Comparison of ENCODE assay signal across 13 cellular contexts in genomic region chr6:473759-474453, GRCh38.
A peak's percentile ranks its signal among the peaks of the same experiment; 100 is the strongest.
DNase-seq lines count a peak whose midpoint lies in the region; ATAC-seq and TF ChIP-seq lines count a peak whose summit lies in the region.
"Had no signal": no experiment of that assay in that cellular context is flagged by ENCODE, and none has a peak within 500 bp of the region (broad histone marks: within the 10 kb centered on the region; RNA-seq: fewer than 3 reads in every experiment).

No MANE protein-coding gene starts in this region.

- no peaks in the 10 kb centered on the region for H3K79me2 ChIP-seq in GM23338 (replicated peaks; ENCODE audit: insufficient read depth)

- TF ChIP-seq CTCF in GM23338 (conservative IDR thresholded peaks at IDR 0.05; ENCODE audit: low read depth in 2 of 2) (no peak), mucosa of descending colon (IDR thresholded peaks at IDR 0.05) (no peak)

- H3K27ac Mint-ChIP-seq in GM23338 = no peak overlapping the region
- no peak overlapping the region for H3K27ac Mint-ChIP-seq in activated T-helper 17 cell treated with anti-CD3 and anti-CD28 coated beads, Interleukin-2, amount 50 U/mL, for 72 hours

- DNase-seq in NCI-H146 (lab: John Stamatoyannopoulos, UW) (peak; percentile 27), NCI-H146 treated with DMSO at 0.1 percent for 48 hours (lab: John Stamatoyannopoulos, UW; ENCODE audit: unreplicated experiment) (no peak), GM23338 (ENCODE audit: low spot score) (no peak), mucosa of descending colon (no peak)
- DNase-seq: gastrocnemius medialis, NCI-H2107 had no signal

- H3K27me3 ChIP-seq in GM23338 (ENCODE audit: insufficient read depth) = no peaks in the 10 kb centered on the region
- H3K27me3 ChIP-seq: gastrocnemius medialis had no signal

- no peaks in the 10 kb centered on the region for H3K9me3 ChIP-seq in mucosa of descending colon
- H3K9me3 ChIP-seq: gastrocnemius medialis, neutrophil, tibial nerve had no signal

- H3K4me1 Mint-ChIP-seq in GM23338 = no peaks in the 10 kb centered on the region
- H3K4me1 Mint-ChIP-seq in activated T-helper 17 cell treated with anti-CD3 and anti-CD28 coated beads, Interleukin-2, amount 50 U/mL, for 72 hours = peaks cover 27% of the 10 kb centered on the region

- intact Hi-C loops in mucosa of descending colon (cut with DNase I, micrococcal nuclease) = no loop called here

- H3K36me3 ChIP-seq in GM23338 (ENCODE audit: insufficient read depth) (no peaks in the 10 kb centered on the region), mucosa of descending colon (ENCODE audit: low read depth) (no peaks in the 10 kb centered on the region)
- H3K36me3 ChIP-seq: gastrocnemius medialis, neutrophil, tibial nerve had no signal

- peak overlapping the region; percentile 38; the same call in 1 of the 2 replicates for H2AFZ ChIP-seq in GM23338

- H3K4me1 ChIP-seq in GM23338 (ENCODE audit: insufficient read depth) (no peaks in the 10 kb centered on the region), mucosa of descending colon (ENCODE audit: low read depth) (no peaks in the 10 kb centered on the region)
- H3K4me1 ChIP-seq: gastrocnemius medialis, tibial nerve had no signal

- H3F3A ChIP-seq in GM23338 (replicated peaks; ENCODE audit: low read depth) = no peaks in the 10 kb centered on the region

- H3K4me3 ChIP-seq in GM23338 (no peak overlapping the region), mucosa of descending colon (no peak overlapping the region)
- H3K4me3 ChIP-seq: gastrocnemius medialis, tibial nerve had no signal

- no peaks in the 10 kb centered on the region for H3K9me3 Mint-ChIP-seq in GM23338
- H3K9me3 Mint-ChIP-seq in activated T-helper 17 cell treated with anti-CD3 and anti-CD28 coated beads, Interleukin-2, amount 50 U/mL, for 72 hours = no peaks in the 10 kb centered on the region

- H3K27ac ChIP-seq in GM23338 (ENCODE audit: low read depth) = no peak overlapping the region
- H3K27ac ChIP-seq: 22Rv1, gastrocnemius medialis, neutrophil, tibial nerve had no signal

- no peak overlapping the region for H3K4me2 ChIP-seq in GM23338

- no peak overlapping the region for H3K4me3 Mint-ChIP-seq in GM23338
- H3K4me3 Mint-ChIP-seq in activated T-helper 17 cell treated with anti-CD3 and anti-CD28 coated beads, Interleukin-2, amount 50 U/mL, for 72 hours = peak overlapping the region; percentile 59

- no peaks in the 10 kb centered on the region for H3K9me2 ChIP-seq in GM23338 (ENCODE audit: insufficient read depth)

- no peaks in the 10 kb centered on the region; the same call in 1 of the 2 replicates for H4K20me1 ChIP-seq in GM23338 (replicated peaks; ENCODE audit: insufficient read depth)

- peaks cover 8% of the 10 kb centered on the region for H3K27me3 Mint-ChIP-seq in GM23338 (ENCODE audit: insufficient read depth, low read depth, poor library complexity)
- peaks cover 4% of the 10 kb centered on the region for H3K27me3 Mint-ChIP-seq in activated T-helper 17 cell treated with anti-CD3 and anti-CD28 coated beads, Interleukin-2, amount 50 U/mL, for 72 hours

- peak; percentile 61 for ATAC-seq in GM23338
- no peak for ATAC-seq in activated T-helper 17 cell treated with anti-CD3 and anti-CD28 coated beads, Interleukin-2, amount 50 U/mL, for 72 hours (replicated peaks)
- peak; percentile 16 for ATAC-seq in mucosa of descending colon
- no peak for ATAC-seq in HG03139 (IDR thresholded peaks at IDR 0.05; ENCODE audit: unreplicated experiment)
- ATAC-seq in HG03354 (IDR thresholded peaks at IDR 0.05; ENCODE audit: poor library complexity, severe bottlenecking, unreplicated experiment) = no peak
- no peak for ATAC-seq in GM18519 (IDR thresholded peaks at IDR 0.05; ENCODE audit: low FRiP score, unreplicated experiment)
- ATAC-seq: gastrocnemius medialis had no signal

- no peaks in the 10 kb centered on the region for H3K36me3 Mint-ChIP-seq in GM23338 (ENCODE audit: low read depth)
- H3K36me3 Mint-ChIP-seq in activated T-helper 17 cell treated with anti-CD3 and anti-CD28 coated beads, Interleukin-2, amount 50 U/mL, for 72 hours (ENCODE audit: low read depth) = no peaks in the 10 kb centered on the region

TF ChIP-seq in GM23338, 12 proteins besides CTCF, POLR2A, EP300 and RAD21:
- no peak for TF ChIP-seq ZNF114 (CRISPR knock-in tag; IDR thresholded peaks at IDR 0.05)
- no peak for TF ChIP-seq CREB1 (CRISPR knock-in tag; IDR thresholded peaks at IDR 0.05; ENCODE audit: low read depth)
- no peak for TF ChIP-seq EZH2 (IDR thresholded peaks at IDR 0.05; ENCODE audit: low read depth, unreplicated experiment)
- no peak for TF ChIP-seq POLR2AphosphoS5 (IDR thresholded peaks at IDR 0.05; ENCODE audit: low read depth)
- no peak for TF ChIP-seq ZNF331 (CRISPR knock-in tag; IDR thresholded peaks at IDR 0.05; ENCODE audit: low read depth)
- no peak for TF ChIP-seq REST (IDR thresholded peaks at IDR 0.05; ENCODE audit: unreplicated experiment)
- TF ChIP-seq STAT1 (IDR thresholded peaks at IDR 0.05; ENCODE audit: unreplicated experiment) = no peak
- TF ChIP-seq, protein P1, sequence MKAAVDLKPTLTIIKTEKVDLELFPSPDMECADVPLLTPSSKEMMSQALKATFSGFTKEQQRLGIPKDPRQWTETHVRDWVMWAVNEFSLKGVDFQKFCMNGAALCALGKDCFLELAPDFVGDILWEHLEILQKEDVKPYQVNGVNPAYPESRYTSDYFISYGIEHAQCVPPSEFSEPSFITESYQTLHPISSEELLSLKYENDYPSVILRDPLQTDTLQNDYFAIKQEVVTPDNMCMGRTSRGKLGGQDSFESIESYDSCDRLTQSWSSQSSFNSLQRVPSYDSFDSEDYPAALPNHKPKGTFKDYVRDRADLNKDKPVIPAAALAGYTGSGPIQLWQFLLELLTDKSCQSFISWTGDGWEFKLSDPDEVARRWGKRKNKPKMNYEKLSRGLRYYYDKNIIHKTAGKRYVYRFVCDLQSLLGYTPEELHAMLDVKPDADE (IDR thresholded peaks at IDR 0.05) = no peak
- TF ChIP-seq EZH2phosphoT487 (IDR thresholded peaks at IDR 0.05; ENCODE audit: unreplicated experiment) = no peak

Comparison
In these comparisons a context has a peak if more than half of its experiments do, and no peak if none do; other contexts are left out.
1. ATAC-seq: peak in GM23338 (single experiment) and mucosa of descending colon (single experiment); none in activated T-helper 17 cell treated with anti-CD3 and anti-CD28 coated beads, Interleukin-2, amount 50 U/mL, for 72 hours (single experiment), HG03139 (single experiment), HG03354 (single experiment) and GM18519 (single experiment).